1 cellular context compared by ENCODE assay signal in genomic region chr6:43436577-43437282, GRCh38.
TF ChIP-seq lines count a peak whose summit lies in the region.

No MANE protein-coding gene starts in this region.

TF ChIP-seq in HepG2, 621 proteins besides CTCF, POLR2A, EP300 and RAD21 (continued from another document and continues in another):
- TF ChIP-seq NR2F6 (IDR thresholded peaks at IDR 0.05) (peak; percentile 93), NR2F6 (CRISPR knock-in tag; IDR thresholded peaks at IDR 0.05) (peak; percentile 96), ZNF282 (IDR thresholded peaks at IDR 0.05; ENCODE audit: partially characterized antibody) (no peak), ZNF839 (CRISPR knock-in tag; IDR thresholded peaks at IDR 0.05; ENCODE audit: borderline replicate concordance) (no peak), NR1H2 (CRISPR knock-in tag; IDR thresholded peaks at IDR 0.05; ENCODE audit: borderline replicate concordance, low read depth) (no peak), PHF5A (CRISPR knock-in tag; IDR thresholded peaks at IDR 0.05; ENCODE audit: low read depth, unreplicated experiment) (peak; percentile 55), HNF1A (IDR thresholded peaks at IDR 0.05; ENCODE audit: low read depth) (no peak), HNF1A (CRISPR knock-in tag; IDR thresholded peaks at IDR 0.05; ENCODE audit: borderline replicate concordance) (no peak), AFF4 (CRISPR knock-in tag; IDR thresholded peaks at IDR 0.05) (0 out of 2 replicates have a peak, but pooled peaks have one; percentile 59), HNRNPH1 (optimal IDR thresholded peaks at IDR 0.05; ENCODE audit: low read depth, low read length) (no peak), MLX (CRISPR knock-in tag; IDR thresholded peaks at IDR 0.05) (peak; percentile 53), MLLT10 (CRISPR knock-in tag; IDR thresholded peaks at IDR 0.05) (no peak), ZNF44 (CRISPR knock-in tag; IDR thresholded peaks at IDR 0.05) (no peak), ZBTB20 (CRISPR knock-in tag; IDR thresholded peaks at IDR 0.05; ENCODE audit: borderline replicate concordance, low read depth) (0 out of 2 replicates have a peak, but pooled peaks have one; percentile 22), ZNF318 (CRISPR knock-in tag; IDR thresholded peaks at IDR 0.05) (no peak), KDM5A (IDR thresholded peaks at IDR 0.05; ENCODE audit: borderline replicate concordance, low read length) (no peak; the same call in 1 of the 2 replicates), BCLAF1 (IDR thresholded peaks at IDR 0.05) (no peak), ZSCAN22 (CRISPR knock-in tag; IDR thresholded peaks at IDR 0.05) (no peak), ZNF264 (CRISPR knock-in tag; IDR thresholded peaks at IDR 0.05) (peak; percentile 82; the same call in 1 of the 2 replicates), GMEB1 (CRISPR knock-in tag; IDR thresholded peaks at IDR 0.05; ENCODE audit: borderline replicate concordance) (peak; percentile 19; the same call in 1 of the 2 replicates), HBP1 (CRISPR knock-in tag; IDR thresholded peaks at IDR 0.05; ENCODE audit: low read depth) (no peak), THAP9 (CRISPR knock-in tag; IDR thresholded peaks at IDR 0.05; ENCODE audit: borderline replicate concordance) (no peak; the same call in 1 of the 2 replicates), HOXA7 (CRISPR knock-in tag; IDR thresholded peaks at IDR 0.05) (no peak), ZNF383 (CRISPR knock-in tag; IDR thresholded peaks at IDR 0.05; ENCODE audit: borderline replicate concordance) (no peak), SMAD9 (CRISPR knock-in tag; IDR thresholded peaks at IDR 0.05) (no peak)
